ENCODE assay signal across 15 cellular contexts in genomic region chr1:91753878-91754277, GRCh38.
DNase-seq lines count a peak whose midpoint lies in the region; ATAC-seq, FAIRE-seq and TF ChIP-seq lines count a peak whose summit lies in the region.
"Had no signal": no experiment of that assay in that cellular context is flagged by ENCODE, and none has a peak within 500 bp of the region (broad histone marks: within the 10 kb centered on the region; RNA-seq: fewer than 3 reads in every experiment).

No MANE protein-coding gene starts in this region.

- no peak for TF ChIP-seq CTCF in GM12878 (IDR thresholded peaks at IDR 0.05 in 2 of 3, conservative IDR thresholded peaks at IDR 0.05 in 1 of 3; ENCODE audit: control insufficient read depth in 2 of 3, extremely low read depth in 1 of 3, insufficient read depth in 1 of 3, low read depth in 3 of 3, low read length in 3 of 3)

- RAD21 ChIA-PET in GM12878 (lab: Charles Lee; ENCODE audit: unreplicated experiment), result no interaction called here

- H3K27ac ChIP-seq in GM12878 (ENCODE audit: control insufficient read depth, insufficient read depth), result no peak overlapping the region; the same call in 1 of the 2 replicates
- H3K27ac ChIP-seq: 22Rv1 had no signal

- FAIRE-seq in GM12878 (lab: Jason Lieb, UNC), result no peak
- FAIRE-seq: endothelial cell of umbilical vein had no signal

- H3K36me3 ChIP-seq in GM12878 (ENCODE audit: control insufficient read depth in 2 of 2, insufficient read depth in 2 of 2, low read length in 1 of 2), result no peaks in the 10 kb centered on the region
- H3K36me3 ChIP-seq: prostate gland had no signal

- H3K9me3 Mint-ChIP-seq in activated CD4-positive, alpha-beta T cell treated with anti-CD3 and anti-CD28 coated beads for 36 hours (ENCODE audit: low read depth), result no peaks in the 10 kb centered on the region
- no peaks in the 10 kb centered on the region for H3K9me3 Mint-ChIP-seq in stimulated activated memory B cell treated with anti-CD40 and anti-IgM and Interleukin-4, amounts not matched to agents 10 μg/mL and 1 μg/mL and 100 μg/mL, for 72 hours
- H3K9me3 Mint-ChIP-seq: CD8-positive, alpha-beta T cell had no signal

- no peak for TF ChIP-seq EP300 in GM12878 (IDR thresholded peaks at IDR 0.05; ENCODE audit: borderline replicate concordance in 1 of 2, control insufficient read depth in 1 of 2, low read depth in 2 of 2, low read length in 2 of 2)

- SMC1A ChIA-PET in GM12878 (lab: Charles Lee; ENCODE audit: uncharacterized antibody, unreplicated experiment), result no interaction called here

- intact Hi-C loops in activated CD4-positive, alpha-beta T cell treated with anti-CD3 and anti-CD28 coated beads for 36 hours (cut with DNase I, micrococcal nuclease), result loop anchor here (1.0 kb wide), 10 partner anchors 22 to 830 kb away; no protein-coding TSS in a partner anchor
- intact Hi-C loops in GM12878 (cut with micrococcal nuclease; ENCODE audit: unreplicated experiment), result no loop called here

- no peak for DNase-seq in activated CD4-positive, alpha-beta T cell treated with anti-CD3 and anti-CD28 coated beads for 36 hours
- DNase-seq in activated CD4-positive, alpha-beta T cell treated with anti-CD3 and anti-CD28 coated beads for 1 hour, result no peak
- no peak for DNase-seq in GM12878 (ENCODE audit: low read depth, low spot score)
- DNase-seq in NCI-H748 treated with DMSO at 0.1 percent for 48 hours (lab: John Stamatoyannopoulos, UW), result no peak
- no peak for DNase-seq in NCI-H2227 treated with DMSO at 0.1 percent for 48 hours (lab: John Stamatoyannopoulos, UW)
- DNase-seq: CD8-positive, alpha-beta T cell; NCI-H2081; NCI-H82; RPMI8226 had no signal

- no peak for TF ChIP-seq RAD21 in GM12878 (IDR thresholded peaks at IDR 0.05; ENCODE audit: insufficient read depth, low read depth, low read length)

- H3K27ac Mint-ChIP-seq in activated CD4-positive, alpha-beta T cell treated with anti-CD3 and anti-CD28 coated beads for 36 hours, result peak overlapping the region; percentile 82
- H3K27ac Mint-ChIP-seq in stimulated activated memory B cell treated with anti-CD40 and anti-IgM and Interleukin-4, amounts not matched to agents 10 μg/mL and 1 μg/mL and 100 μg/mL, for 72 hours, result peak overlapping the region; percentile 4
- H3K27ac Mint-ChIP-seq: CD8-positive, alpha-beta T cell had no signal

- CTCF ChIA-PET in activated CD4-positive, alpha-beta T cell treated with anti-CD3 and anti-CD28 coated beads for 36 hours (lab: Charles Lee), result interaction anchor here (0.6 to 1.6 kb wide), 3 partner anchors 22 to 197 kb away, joined by 3 to 5 read pairs (median 4); no protein-coding TSS in a partner anchor
- CTCF ChIA-PET in GM12878 (lab: Yijun Ruan, JAX), result no interaction called here

- H3K27me3 Mint-ChIP-seq in activated CD4-positive, alpha-beta T cell treated with anti-CD3 and anti-CD28 coated beads for 36 hours, result peaks cover 7% of the 10 kb centered on the region
- H3K27me3 Mint-ChIP-seq in stimulated activated memory B cell treated with anti-CD40 and anti-IgM and Interleukin-4, amounts not matched to agents 10 μg/mL and 1 μg/mL and 100 μg/mL, for 72 hours, result no peaks in the 10 kb centered on the region

- H3K9ac ChIP-seq in GM12878 (ENCODE audit: control insufficient read depth, insufficient read depth, low read length), result no peak overlapping the region

- H3K4me2 ChIP-seq in GM12878 (ENCODE audit: control insufficient read depth, insufficient read depth), result no peak overlapping the region

- H2AFZ ChIP-seq in GM12878 (ENCODE audit: control insufficient read depth, low read depth, low read length), result no peak overlapping the region

- H3K4me1 Mint-ChIP-seq in activated CD4-positive, alpha-beta T cell treated with anti-CD3 and anti-CD28 coated beads for 36 hours, result peaks cover 43% of the 10 kb centered on the region
- peaks cover 23% of the 10 kb centered on the region for H3K4me1 Mint-ChIP-seq in stimulated activated memory B cell treated with anti-CD40 and anti-IgM and Interleukin-4, amounts not matched to agents 10 μg/mL and 1 μg/mL and 100 μg/mL, for 72 hours

- 14% methylated on average over 3 of the region's 3 CpGs for WGBS in GM12878 (ENCODE audit: insufficient coverage, insufficient replicate concordance, low lambda C conversion rate, missing lambda C conversion rate)

- peak overlapping the region; percentile 21 for H3K4me3 Mint-ChIP-seq in activated CD4-positive, alpha-beta T cell treated with anti-CD3 and anti-CD28 coated beads for 36 hours
- no peak overlapping the region for H3K4me3 Mint-ChIP-seq in stimulated activated memory B cell treated with anti-CD40 and anti-IgM and Interleukin-4, amounts not matched to agents 10 μg/mL and 1 μg/mL and 100 μg/mL, for 72 hours
- H3K4me3 Mint-ChIP-seq: CD8-positive, alpha-beta T cell had no signal

- peaks cover 37% of the 10 kb centered on the region for H3K4me1 ChIP-seq in GM12878 (ENCODE audit: control insufficient read depth, insufficient read depth, low read length)

- H3K36me3 Mint-ChIP-seq in activated CD4-positive, alpha-beta T cell treated with anti-CD3 and anti-CD28 coated beads for 36 hours (ENCODE audit: low read depth), result peaks cover 10% of the 10 kb centered on the region
- no peaks in the 10 kb centered on the region for H3K36me3 Mint-ChIP-seq in stimulated activated memory B cell treated with anti-CD40 and anti-IgM and Interleukin-4, amounts not matched to agents 10 μg/mL and 1 μg/mL and 100 μg/mL, for 72 hours

- in situ Hi-C loops in GM12878 (cut with MboI), result no loop called here

- H3K79me2 ChIP-seq in GM12878 (ENCODE audit: control insufficient read depth, insufficient read depth, low read length), result no peaks in the 10 kb centered on the region

- H3K9me3 ChIP-seq in GM12878 (replicated peaks; ENCODE audit: control insufficient read depth, insufficient read depth, low read length), result no peaks in the 10 kb centered on the region; the same call in 1 of the 3 replicates
- H3K9me3 ChIP-seq: prostate gland had no signal

- H3K4me3 ChIP-seq in GM12878, result no peak overlapping the region
- H3K4me3 ChIP-seq: prostate gland had no signal

- POLR2A ChIA-PET in activated CD4-positive, alpha-beta T cell treated with anti-CD3 and anti-CD28 coated beads for 36 hours (lab: Charles Lee), result interaction anchor here (0.8 to 1.6 kb wide), 3 partner anchors 22 to 82 kb away, joined by 4 read pairs; no protein-coding TSS in a partner anchor
- POLR2A ChIA-PET in GM12878 (lab: Charles Lee), result no interaction called here

- TF ChIP-seq POLR2A in GM12878 (IDR thresholded peaks at IDR 0.05; ENCODE audit: low read depth, low read length), result no peak

- no peaks in the 10 kb centered on the region for H3K27me3 ChIP-seq in GM12878 (replicated peaks in 1 of 2; ENCODE audit: control insufficient read depth in 2 of 2, insufficient read depth in 2 of 2, low read length in 1 of 2)

- ATAC-seq in activated CD4-positive, alpha-beta T cell treated with anti-CD3 and anti-CD28 coated beads for 36 hours, result peak; percentile 2
- peak; percentile 18 for ATAC-seq in GM21825 (IDR thresholded peaks at IDR 0.05; ENCODE audit: unreplicated experiment)
- ATAC-seq in GM12878, result peak; percentile 49
- no peak for ATAC-seq in stimulated activated memory B cell treated with anti-CD40 and anti-IgM and Interleukin-4, amounts not matched to agents 10 μg/mL and 1 μg/mL and 100 μg/mL, for 72 hours
- no peak for ATAC-seq in GM18517 (IDR thresholded peaks at IDR 0.05; ENCODE audit: unreplicated experiment)
- ATAC-seq: CD8-positive, alpha-beta T cell had no signal

- no TSS peak for BruUV-seq in GM12878 (replicated peaks; lab: Mats Ljungman, UMichigan)

- no peaks in the 10 kb centered on the region for H4K20me1 ChIP-seq in GM12878 (ENCODE audit: control insufficient read depth, insufficient read depth)

TF ChIP-seq in GM12878, 131 proteins besides CTCF, POLR2A, EP300 and RAD21 (continues in another document):
- TF ChIP-seq REST (IDR thresholded peaks at IDR 0.05; ENCODE audit: low read depth, low read length) (no peak), RBBP5 (conservative IDR thresholded peaks at IDR 0.05) (no peak), BCL11A (IDR thresholded peaks at IDR 0.05; ENCODE audit: low read depth, low read length) (no peak), PML (IDR thresholded peaks at IDR 0.05; ENCODE audit: low read length) (no peak), RUNX3 (IDR thresholded peaks at IDR 0.05; ENCODE audit: low read length) (peak; percentile 60), EZH2 (IDR thresholded peaks at IDR 0.05; ENCODE audit: borderline replicate concordance, control insufficient read depth, low read depth, low read length) (no peak), TAF1 (IDR thresholded peaks at IDR 0.05; ENCODE audit: borderline replicate concordance, low read depth, low read length) (no peak)

Comparison
In these comparisons a context has a peak if more than half of its experiments do, and no peak if none do; other contexts are left out.
1. ATAC-seq: peak in activated CD4-positive, alpha-beta T cell treated with anti-CD3 and anti-CD28 coated beads for 36 hours (single experiment), GM21825 (single experiment) and GM12878 (single experiment); none in stimulated activated memory B cell treated with anti-CD40 and anti-IgM and Interleukin-4, amounts not matched to agents 10 μg/mL and 1 μg/mL and 100 μg/mL, for 72 hours (single experiment) and GM18517 (single experiment).